8 cellular contexts compared by ENCODE assay signal in genomic region chr2:128473175-128474013, GRCh38.
DNase-seq lines count a peak whose midpoint lies in the region; ATAC-seq and TF ChIP-seq lines count a peak whose summit lies in the region.

No MANE protein-coding gene starts in this region.

- peaks cover 3% of the 10 kb centered on the region for H3K27me3 ChIP-seq in mammary epithelial cell (ENCODE audit: insufficient read depth, low read length)

- dilution Hi-C loops in mammary epithelial cell (cut with HindIII; ENCODE audit: low sequenced_read_pairs) = no loop called here

- H3K4me1 Mint-ChIP-seq in activated T-cell treated with anti-CD3 and anti-CD28 coated beads, Interleukin-2, amount 50 U/mL, for 4 hours (ENCODE audit: low read depth) = peaks cover 4% of the 10 kb centered on the region
- H3K4me1 Mint-ChIP-seq in immature natural killer cell = peaks cover 22 to 23% of the 10 kb centered on the region in 2 donors

- no peak for TF ChIP-seq CTCF in mammary epithelial cell (conservative IDR thresholded peaks at IDR 0.05 in 1 of 2, IDR thresholded peaks at IDR 0.05 in 1 of 2; ENCODE audit: extremely low read depth in 1 of 2, insufficient read depth in 1 of 2, low read depth in 1 of 2, low read length in 2 of 2)

- 17% methylated on average over 21 of the region's 26 CpGs for WGBS in mammary epithelial cell (ENCODE audit: low coverage, missing lambda C conversion rate)

- H3K4me2 ChIP-seq in mammary epithelial cell (ENCODE audit: insufficient read depth, low read depth, low read length) = no peak overlapping the region

- intact Hi-C loops in mammary epithelial cell (cut with micrococcal nuclease) = no loop called here

- no peak overlapping the region for H3K27ac ChIP-seq in mammary epithelial cell (ENCODE audit: insufficient read depth, low read depth, low read length)

- H3K27me3 Mint-ChIP-seq in activated T-cell treated with anti-CD3 and anti-CD28 coated beads, Interleukin-2, amount 50 U/mL, for 4 hours (ENCODE audit: low read depth) = peaks cover 22% of the 10 kb centered on the region
- peaks cover 0 to 6% (median 5%) of the 10 kb centered on the region in 3 donors for H3K27me3 Mint-ChIP-seq in immature natural killer cell (ENCODE audit: low read depth in 3 of 3)

- peak overlapping the region in 5 of 6 donors; percentile 24 to 89 (median 76) for H3K27ac Mint-ChIP-seq in immature natural killer cell

- H3K79me2 ChIP-seq in mammary epithelial cell (ENCODE audit: insufficient read depth, low read length) = no peaks in the 10 kb centered on the region

- no peak overlapping the region for H3K4me3 ChIP-seq in mammary epithelial cell (replicated peaks in 1 of 3; ENCODE audit: insufficient read depth in 1 of 3, low read depth in 2 of 3, low read length in 3 of 3)

- H3K36me3 ChIP-seq in mammary epithelial cell (ENCODE audit: insufficient read depth, low read length) = no peaks in the 10 kb centered on the region

- BruUV-seq in mammary epithelial cell (replicated peaks; lab: Mats Ljungman, UMichigan) = no TSS peak

- H3K36me3 Mint-ChIP-seq in activated T-cell treated with anti-CD3 and anti-CD28 coated beads, Interleukin-2, amount 50 U/mL, for 4 hours (ENCODE audit: insufficient read depth) = peaks cover 2% of the 10 kb centered on the region
- peaks cover 0 to 6% (median 6%) of the 10 kb centered on the region in 3 donors for H3K36me3 Mint-ChIP-seq in immature natural killer cell

- H3K9me3 ChIP-seq in mammary epithelial cell (replicated peaks; ENCODE audit: insufficient read depth, low read length) = peaks cover 23% of the 10 kb centered on the region

- CTCF ChIA-PET in mammary epithelial cell (lab: Charles Lee; ENCODE audit: low non-redundant PET) = no interaction called here

- no peaks in the 10 kb centered on the region for H3K4me1 ChIP-seq in mammary epithelial cell (ENCODE audit: insufficient read depth, low read length)

- H4K20me1 ChIP-seq in mammary epithelial cell (ENCODE audit: insufficient read depth, low read length) = no peaks in the 10 kb centered on the region

- DNase-seq in T47D (ENCODE audit: low read depth in 1 of 2, low spot score in 1 of 2) = peak; percentile 24 to 37
- no peak for DNase-seq in mammary epithelial cell
- no peak for DNase-seq in activated T-cell treated with anti-CD3 and anti-CD28 coated beads, Interleukin-2, amount 50 U/mL, for 4 hours
- peak in 2 of 3 donors; percentile 7 to 21 for DNase-seq in immature natural killer cell
- DNase-seq in stimulated activated CD8-positive, alpha-beta memory T cell treated with anti-CD3 and anti-CD28 coated beads, Interleukin-12 subunit alpha, Interleukin-12 subunit beta, amount 100 ng/mL, for 1 hour (ENCODE audit: low read depth) = peak; percentile 4
- no peak for DNase-seq in SW480 (ENCODE audit: low spot score)

- peaks cover 18% of the 10 kb centered on the region for H3K9me3 Mint-ChIP-seq in activated T-cell treated with anti-CD3 and anti-CD28 coated beads, Interleukin-2, amount 50 U/mL, for 4 hours
- H3K9me3 Mint-ChIP-seq in immature natural killer cell = peaks cover 4 to 19% (median 17%) of the 10 kb centered on the region in 6 donors

- in situ Hi-C loops in T47D (cut with HindIII; ENCODE audit: low pct_unique_long_range_greater_than_20kb, low sequenced_read_pairs) (no loop called here), mammary epithelial cell (cut with MboI; ENCODE audit: low sequenced_read_pairs in 2 of 2) (no loop called here)

- no peak overlapping the region for H2AFZ ChIP-seq in mammary epithelial cell (ENCODE audit: low read depth, low read length)

- no peak overlapping the region for H3K4me3 Mint-ChIP-seq in activated T-cell treated with anti-CD3 and anti-CD28 coated beads, Interleukin-2, amount 50 U/mL, for 4 hours
- peak overlapping the region; percentile 70 to 91 (median 85) for H3K4me3 Mint-ChIP-seq in immature natural killer cell

- no peak overlapping the region for H3K9ac ChIP-seq in mammary epithelial cell (ENCODE audit: insufficient read depth, low read length)

- peak; percentile 71 for ATAC-seq in HG03442 (IDR thresholded peaks at IDR 0.05; ENCODE audit: unreplicated experiment)
- peak; percentile 74 to 78 for ATAC-seq in activated T-cell treated with anti-CD3 and anti-CD28 coated beads, Interleukin-2, amount 50 U/mL, for 4 hours
- no peak for ATAC-seq in HG02970 (IDR thresholded peaks at IDR 0.05; ENCODE audit: low FRiP score, unreplicated experiment)

Comparison
In these comparisons a context has a peak if more than half of its experiments do, and no peak if none do; other contexts are left out.
1. DNase-seq: peak in T47D (2 of 2), immature natural killer cell (2 of 3) and stimulated activated CD8-positive, alpha-beta memory T cell treated with anti-CD3 and anti-CD28 coated beads, Interleukin-12 subunit alpha, Interleukin-12 subunit beta, amount 100 ng/mL, for 1 hour (single experiment); none in mammary epithelial cell (single experiment), activated T-cell treated with anti-CD3 and anti-CD28 coated beads, Interleukin-2, amount 50 U/mL, for 4 hours (single experiment) and SW480 (single experiment).